In genomic region chr17:74071280-74071679, GRCh38 we compare ENCODE assay signal across 21 cellular contexts.
"Had no signal": no experiment of that assay in that cellular context is flagged by ENCODE, and none has a peak within 500 bp of the region (broad histone marks: within the 10 kb centered on the region; RNA-seq: fewer than 3 reads in every experiment).

No MANE protein-coding gene starts in this region.

- DNase-seq: activated CD4-positive, alpha-beta T cell treated with anti-CD3 and anti-CD28 coated beads for 1 hour; activated CD4-positive, alpha-beta T cell treated with anti-CD3 and anti-CD28 coated beads for 48 hours; activated CD4-positive, CD25-positive, alpha-beta regulatory T cell; activated CD8-positive, alpha-beta T cell treated with anti-CD3 and anti-CD28 coated beads for 36 hours; activated gamma-delta T cell treated with Interleukin-2 at 50 U/mL for 16 hours; activated naive CD4-positive, alpha-beta T cell treated with anti-CD3 and anti-CD28 coated beads for 36 hours; activated T-cell treated with anti-CD3 and anti-CD28 coated beads, Interleukin-2, amount 50 U/mL, for 24 hours; adrenal gland; body of pancreas; Karpas-422; KBM-7; NCI-H1105; NCI-H1417 treated with DMSO at 0.1 percent for 48 hours; NCI-H1694 treated with DMSO at 0.1 percent for 48 hours; NCI-H2029; NCI-H2227 treated with DMSO at 0.1 percent for 48 hours; SHP77; SJCRH30; T1000; WERI-Rb-1 had no signal

- FAIRE-seq: astrocyte had no signal
